ENCODE assay signal across 8 cellular contexts in genomic region chr10:102230264-102230860, GRCh38. TPM values are rescaled to one million over a fixed set of nuclear protein-coding genes. Genes with fewer than 3 reads are reported as not detected.
DNase-seq lines count a peak whose midpoint lies in the region; ATAC-seq lines count a peak whose summit lies in the region.

No MANE protein-coding gene starts in this region.

- in situ Hi-C loops in KBM-7 (cut with MboI; ENCODE audit: low pct_unique_long_range_greater_than_20kb, low sequenced_read_pairs) = loop anchor here (10.0 to 25.0 kb wide), 2 partner anchors 124 to 257 kb away; no protein-coding TSS in a partner anchor

- no peaks in the 10 kb centered on the region for H3K36me3 Mint-ChIP-seq in activated CD8-positive, alpha-beta T cell treated with anti-CD3 and anti-CD28 coated beads, Interleukin-2, amount 10 ng/mL, durations not matched to agents 7 days and 5 days (ENCODE audit: low read depth)

- H3K4me1 Mint-ChIP-seq in activated CD8-positive, alpha-beta T cell treated with anti-CD3 and anti-CD28 coated beads, Interleukin-2, amount 10 ng/mL, durations not matched to agents 7 days and 5 days (ENCODE audit: low read depth) = peaks cover 33% of the 10 kb centered on the region

- peaks cover 10 to 13% of the 10 kb centered on the region in 2 donors for H3K4me1 ChIP-seq in neuronal stem cell (ENCODE audit: control insufficient read depth in 2 of 2, insufficient read depth in 1 of 2, low read depth in 1 of 2, low read length in 2 of 2)

- H3K4me3 ChIP-seq in neuronal stem cell (ENCODE audit: low read length in 2 of 2) = peak overlapping the region; percentile 31 to 74

- H3K27ac ChIP-seq in neuronal stem cell (replicated peaks; ENCODE audit: low read length) = no peak overlapping the region

- peak overlapping the region; percentile 95 for H3K18ac ChIP-seq in neuronal stem cell (ENCODE audit: low read length)

- H3K4ac ChIP-seq in neuronal stem cell (ENCODE audit: low read length) = no peak overlapping the region

- H3K4me3 Mint-ChIP-seq in activated CD8-positive, alpha-beta T cell treated with anti-CD3 and anti-CD28 coated beads, Interleukin-2, amount 10 ng/mL, durations not matched to agents 7 days and 5 days = peak overlapping the region; percentile 67

- H2BK5ac ChIP-seq in neuronal stem cell (ENCODE audit: low read length) = peak overlapping the region; percentile 82

- POLR2A ChIA-PET in activated CD8-positive, alpha-beta T cell treated with anti-CD3 and anti-CD28 coated beads, Interleukin-2, amount 10 ng/mL, durations not matched to agents 7 days and 5 days (lab: Charles Lee) = interaction anchor here (1.4 kb wide), 1 partner anchor 15 kb away, joined by 6 read pairs; the partner anchor contains the start of gene GBF1

- no peak overlapping the region for H3K27ac Mint-ChIP-seq in activated CD8-positive, alpha-beta T cell treated with anti-CD3 and anti-CD28 coated beads, Interleukin-2, amount 10 ng/mL, durations not matched to agents 7 days and 5 days

- H3K79me1 ChIP-seq in neuronal stem cell (ENCODE audit: low read depth, low read length) = no peaks in the 10 kb centered on the region

- CTCF ChIA-PET in activated CD8-positive, alpha-beta T cell treated with anti-CD3 and anti-CD28 coated beads, Interleukin-2, amount 10 ng/mL, durations not matched to agents 7 days and 5 days (lab: Charles Lee) = interaction anchor here (0.8 to 23.0 kb wide), 62 partner anchors 10 to 513 kb away, joined by 3 to 742 read pairs (median 7); partner anchors contain the start of genes ACTR1A, C10orf95, FBXL15 and GBF1

- no peaks in the 10 kb centered on the region for H3K9me3 Mint-ChIP-seq in activated CD8-positive, alpha-beta T cell treated with anti-CD3 and anti-CD28 coated beads, Interleukin-2, amount 10 ng/mL, durations not matched to agents 7 days and 5 days (ENCODE audit: insufficient read depth)

- DNase-seq in GM03348 (ENCODE audit: low spot score) (peak; percentile 43), NCI-H1930 (lab: John Stamatoyannopoulos, UW) (peak; percentile 37 to 44), fibroblast of peridontal ligament (ENCODE audit: extremely low read depth) (peak; percentile 40), neuronal stem cell (ENCODE audit: low spot score) (peak; percentile 75), GM19240 (ENCODE audit: insufficient read length, low spot score) (no peak), KBM-7 (no peak), OCI-M2 (lab: John Stamatoyannopoulos, UW; ENCODE audit: unreplicated experiment) (no peak)
- DNase-seq in activated CD8-positive, alpha-beta T cell treated with anti-CD3 and anti-CD28 coated beads, Interleukin-2, amount 10 ng/mL, durations not matched to agents 7 days and 5 days = no peak

- no CpG with 5 or more reads among the region's 50 CpGs for WGBS in neuronal stem cell (ENCODE audit: extremely low coverage in 2 of 2, insufficient read length in 2 of 2, insufficient replicate concordance in 1 of 2), 2 donors

- H4K8ac ChIP-seq in neuronal stem cell (ENCODE audit: low read depth, low read length) = no peak overlapping the region

- H3K27me3 ChIP-seq in neuronal stem cell (ENCODE audit: control insufficient read depth in 3 of 3, insufficient read depth in 3 of 3, low read depth in 1 of 3, low read length in 3 of 3) = peaks cover 16 to 83% (median 79%) of the 10 kb centered on the region in 3 experiments

- H2AK5ac ChIP-seq in neuronal stem cell (ENCODE audit: low read depth, low read length) = peak overlapping the region; percentile 10

- peak overlapping the region; percentile 75 for H3K9ac ChIP-seq in neuronal stem cell (ENCODE audit: low read depth, low read length, poor library complexity)

- no peaks in the 10 kb centered on the region for H3K36me3 ChIP-seq in neuronal stem cell (replicated peaks in 1 of 2; ENCODE audit: control insufficient read depth in 2 of 2, insufficient read depth in 2 of 2, low read length in 2 of 2)

- no peak overlapping the region for H2BK120ac ChIP-seq in neuronal stem cell (ENCODE audit: low read depth, low read length)

- H4K91ac ChIP-seq in neuronal stem cell (ENCODE audit: low read depth, low read length, poor library complexity) = no peak overlapping the region

- ATAC-seq in activated CD8-positive, alpha-beta T cell treated with anti-CD3 and anti-CD28 coated beads, Interleukin-2, amount 10 ng/mL, durations not matched to agents 7 days and 5 days = peak; percentile 8

- no peak overlapping the region for H2BK12ac ChIP-seq in neuronal stem cell (ENCODE audit: low read length)

- peaks cover 59% of the 10 kb centered on the region for H3K27me3 Mint-ChIP-seq in activated CD8-positive, alpha-beta T cell treated with anti-CD3 and anti-CD28 coated beads, Interleukin-2, amount 10 ng/mL, durations not matched to agents 7 days and 5 days (ENCODE audit: low read depth)

- peaks cover 0 to 3% of the 10 kb centered on the region in 2 donors for H3K9me3 ChIP-seq in neuronal stem cell (replicated peaks in 1 of 2; ENCODE audit: control insufficient read depth in 2 of 2, insufficient read depth in 1 of 2, low read depth in 1 of 2, low read length in 2 of 2)

- H2BK15ac ChIP-seq in neuronal stem cell (ENCODE audit: low read length) = peak overlapping the region; percentile 49

- H3K23ac ChIP-seq in neuronal stem cell (ENCODE audit: low read depth, low read length, poor library complexity) = no peak overlapping the region

- no peak overlapping the region for H3K14ac ChIP-seq in neuronal stem cell (ENCODE audit: low read length)

- H2AFZ ChIP-seq in neuronal stem cell (ENCODE audit: low read length) = peak overlapping the region; percentile 94

- peak overlapping the region; percentile 96 for H3K4me2 ChIP-seq in neuronal stem cell (ENCODE audit: insufficient read depth, low read length, poor library complexity, severe bottlenecking)

RNA-seq across cellular contexts. Expression of gene ELOVL3, which starts 4.3 kb away (rescaled TPM):
- total RNA-seq in activated CD8-positive, alpha-beta T cell treated with anti-CD3 and anti-CD28 coated beads, Interleukin-2, amount 10 ng/mL, durations not matched to agents 7 days and 5 days = not detected
- polyA plus RNA-seq in neuronal stem cell (2013, experiment 1 of 2) = 0.17 TPM
- polyA plus RNA-seq in neuronal stem cell (2013, experiment 2 of 2) = 0.18 TPM

RNA-seq across cellular contexts. Expression of gene PITX3, which starts 10.9 kb away (rescaled TPM):
- total RNA-seq in activated CD8-positive, alpha-beta T cell treated with anti-CD3 and anti-CD28 coated beads, Interleukin-2, amount 10 ng/mL, durations not matched to agents 7 days and 5 days = not detected
- 0.10 TPM for polyA plus RNA-seq in neuronal stem cell (2013, experiment 1 of 2)
- polyA plus RNA-seq in neuronal stem cell (2013, experiment 2 of 2) = 0.08 TPM

RNA-seq across cellular contexts. Expression of gene GBF1, which starts 15.0 kb away (rescaled TPM):
- total RNA-seq in activated CD8-positive, alpha-beta T cell treated with anti-CD3 and anti-CD28 coated beads, Interleukin-2, amount 10 ng/mL, durations not matched to agents 7 days and 5 days = 10 to 100 TPM; 39.8 to 42.9 TPM
- polyA plus RNA-seq in neuronal stem cell (2013, experiment 1 of 2) = 14.4 TPM
- polyA plus RNA-seq in neuronal stem cell (2013, experiment 2 of 2) = 14.5 TPM

Comparison
In these comparisons a context has a peak if more than half of its experiments do, and no peak if none do; other contexts are left out.
1. DNase-seq: peak in GM03348 (single experiment), NCI-H1930 (2 of 2), fibroblast of peridontal ligament (single experiment) and neuronal stem cell (single experiment); none in activated CD8-positive, alpha-beta T cell treated with anti-CD3 and anti-CD28 coated beads, Interleukin-2, amount 10 ng/mL, durations not matched to agents 7 days and 5 days (single experiment), GM19240 (single experiment), KBM-7 (single experiment) and OCI-M2 (single experiment).